17 cellular contexts compared by ENCODE assay signal in the genomic region with DNA sequence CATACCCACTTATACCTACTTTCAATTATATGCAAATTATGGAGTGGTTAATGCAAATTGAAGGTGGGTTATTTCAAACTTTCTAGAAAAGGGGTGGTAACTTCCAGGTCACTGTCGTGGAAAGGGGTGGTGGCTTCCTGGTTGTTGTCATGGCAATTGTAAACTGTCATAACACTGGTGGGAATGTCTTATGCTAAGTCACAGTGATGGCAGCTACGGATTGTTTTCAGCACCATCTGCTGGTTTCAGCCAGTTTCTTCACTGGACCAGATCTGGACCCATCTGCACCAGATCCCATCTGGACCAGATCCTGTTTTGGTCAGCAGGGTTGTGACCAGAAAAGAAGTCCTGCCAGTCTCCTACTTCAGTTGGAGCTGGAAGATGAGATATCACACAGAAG.
"Had no signal": no experiment of that assay in that cellular context is flagged by ENCODE, and none has a peak within 500 bp of the region (broad histone marks: within the 10 kb centered on the region; RNA-seq: fewer than 3 reads in every experiment).

No MANE protein-coding gene starts in this region.

- H3K27ac ChIP-seq: coronary artery, esophagus muscularis mucosa, gastrocnemius medialis, heart left ventricle, ovary, stomach, thoracic aorta, upper lobe of right lung had no signal

- H3K36me3 ChIP-seq: esophagus muscularis mucosa, gastrocnemius medialis, heart left ventricle, ovary, stomach, thoracic aorta, upper lobe of right lung had no signal

- H3K4me3 ChIP-seq: coronary artery, esophagus muscularis mucosa, gastrocnemius medialis, heart left ventricle, lung, ovary, stomach, thoracic aorta, upper lobe of right lung had no signal

- H3K4me1 ChIP-seq: esophagus muscularis mucosa, gastrocnemius medialis, heart left ventricle, stomach, upper lobe of right lung had no signal

- H3K27me3 ChIP-seq: esophagus muscularis mucosa, gastrocnemius medialis, heart left ventricle, ovary, stomach, upper lobe of right lung had no signal

- DNase-seq: activated CD4-positive, alpha-beta T cell treated with anti-CD3 and anti-CD28 coated beads, Interleukin-2, amount 10 ng/mL, durations not matched to agents 24 days and 14 days; activated CD4-positive, CD25-positive, alpha-beta regulatory T cell; activated CD8-positive, alpha-beta memory T cell treated with anti-CD3 and anti-CD28 coated beads, Interleukin-2, amount 50 U/mL, for 48 hours; activated naive CD8-positive, alpha-beta T cell treated with anti-CD3 and anti-CD28 coated beads for 36 hours; central memory CD4-positive, alpha-beta T cell; gastrocnemius medialis; heart left ventricle; left colon; naive B cell; ovary; stimulated activated CD4-positive, alpha-beta T cell treated with anti-CD3 and anti-CD28 coated beads, Interleukin-1b, Interleukin-23, amount 100 ng/mL, for 48 hours; stomach; upper lobe of right lung had no signal

- H3K9me3 ChIP-seq: esophagus muscularis mucosa, gastrocnemius medialis, heart left ventricle, ovary, stomach, thoracic aorta, upper lobe of right lung had no signal
